ENCODE assay signal across 1 cellular context in genomic region chr18:13611058-13611615, GRCh38.
A peak's percentile ranks its signal among the peaks of the same experiment; 100 is the strongest.
TF ChIP-seq lines count a peak whose summit lies in the region.

No MANE protein-coding gene starts in this region.

TF ChIP-seq in GM12878, 131 proteins besides CTCF, POLR2A, EP300 and RAD21 (continued from another document and continues in another):
- TF ChIP-seq, protein P1, sequence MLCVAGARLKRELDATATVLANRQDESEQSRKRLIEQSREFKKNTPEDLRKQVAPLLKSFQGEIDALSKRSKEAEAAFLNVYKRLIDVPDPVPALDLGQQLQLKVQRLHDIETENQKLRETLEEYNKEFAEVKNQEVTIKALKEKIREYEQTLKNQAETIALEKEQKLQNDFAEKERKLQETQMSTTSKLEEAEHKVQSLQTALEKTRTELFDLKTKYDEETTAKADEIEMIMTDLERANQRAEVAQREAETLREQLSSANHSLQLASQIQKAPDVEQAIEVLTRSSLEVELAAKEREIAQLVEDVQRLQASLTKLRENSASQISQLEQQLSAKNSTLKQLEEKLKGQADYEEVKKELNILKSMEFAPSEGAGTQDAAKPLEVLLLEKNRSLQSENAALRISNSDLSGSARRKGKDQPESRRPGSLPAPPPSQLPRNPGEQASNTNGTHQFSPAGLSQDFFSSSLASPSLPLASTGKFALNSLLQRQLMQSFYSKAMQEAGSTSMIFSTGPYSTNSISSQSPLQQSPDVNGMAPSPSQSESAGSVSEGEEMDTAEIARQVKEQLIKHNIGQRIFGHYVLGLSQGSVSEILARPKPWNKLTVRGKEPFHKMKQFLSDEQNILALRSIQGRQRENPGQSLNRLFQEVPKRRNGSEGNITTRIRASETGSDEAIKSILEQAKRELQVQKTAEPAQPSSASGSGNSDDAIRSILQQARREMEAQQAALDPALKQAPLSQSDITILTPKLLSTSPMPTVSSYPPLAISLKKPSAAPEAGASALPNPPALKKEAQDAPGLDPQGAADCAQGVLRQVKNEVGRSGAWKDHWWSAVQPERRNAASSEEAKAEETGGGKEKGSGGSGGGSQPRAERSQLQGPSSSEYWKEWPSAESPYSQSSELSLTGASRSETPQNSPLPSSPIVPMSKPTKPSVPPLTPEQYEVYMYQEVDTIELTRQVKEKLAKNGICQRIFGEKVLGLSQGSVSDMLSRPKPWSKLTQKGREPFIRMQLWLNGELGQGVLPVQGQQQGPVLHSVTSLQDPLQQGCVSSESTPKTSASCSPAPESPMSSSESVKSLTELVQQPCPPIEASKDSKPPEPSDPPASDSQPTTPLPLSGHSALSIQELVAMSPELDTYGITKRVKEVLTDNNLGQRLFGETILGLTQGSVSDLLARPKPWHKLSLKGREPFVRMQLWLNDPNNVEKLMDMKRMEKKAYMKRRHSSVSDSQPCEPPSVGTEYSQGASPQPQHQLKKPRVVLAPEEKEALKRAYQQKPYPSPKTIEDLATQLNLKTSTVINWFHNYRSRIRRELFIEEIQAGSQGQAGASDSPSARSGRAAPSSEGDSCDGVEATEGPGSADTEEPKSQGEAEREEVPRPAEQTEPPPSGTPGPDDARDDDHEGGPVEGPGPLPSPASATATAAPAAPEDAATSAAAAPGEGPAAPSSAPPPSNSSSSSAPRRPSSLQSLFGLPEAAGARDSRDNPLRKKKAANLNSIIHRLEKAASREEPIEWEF (IDR thresholded peaks at IDR 0.05; ENCODE audit: insufficient replicate concordance, low read depth, low read length): peak; percentile 62
- TF ChIP-seq USF2 (IDR thresholded peaks at IDR 0.05; ENCODE audit: borderline replicate concordance, low read depth, low read length) (no peak; the same call in 1 of the 2 replicates), HCFC1 (IDR thresholded peaks at IDR 0.05; ENCODE audit: low read length) (no peak), WRNIP1 (IDR thresholded peaks at IDR 0.05; ENCODE audit: borderline replicate concordance, low read depth, low read length) (no peak), JUND (IDR thresholded peaks at IDR 0.05; ENCODE audit: low read depth, low read length) (peak; percentile 66), MYB (IDR thresholded peaks at IDR 0.05; ENCODE audit: borderline replicate concordance, low read depth, low read length) (peak; percentile 68), PAX8 (IDR thresholded peaks at IDR 0.05) (0 out of 2 replicates have a peak, but pooled peaks have one; percentile 43), ATF3 (IDR thresholded peaks at IDR 0.05; ENCODE audit: borderline replicate concordance, extremely low read depth, low read depth, low read length) (no peak), NFXL1 (IDR thresholded peaks at IDR 0.05; ENCODE audit: borderline replicate concordance) (no peak), KAT2A (conservative IDR thresholded peaks at IDR 0.05; ENCODE audit: control insufficient read depth, low read depth, low read length) (no peak), FOXM1 (IDR thresholded peaks at IDR 0.05; ENCODE audit: low read depth, low read length) (no peak), TCF7 (IDR thresholded peaks at IDR 0.05; ENCODE audit: borderline replicate concordance) (no peak), BCL11A (IDR thresholded peaks at IDR 0.05; ENCODE audit: low read depth, low read length) (peak; percentile 63), SPI1 (IDR thresholded peaks at IDR 0.05; ENCODE audit: borderline replicate concordance, insufficient read depth, low read depth, low read length) (no peak), CBFB (IDR thresholded peaks at IDR 0.05; ENCODE audit: low read depth) (no peak), NFIC (IDR thresholded peaks at IDR 0.05; ENCODE audit: low read depth, low read length) (no peak), SKIL (IDR thresholded peaks at IDR 0.05; ENCODE audit: low read depth, poor library complexity, severe bottlenecking) (peak; percentile 94), CHD1 (IDR thresholded peaks at IDR 0.05; ENCODE audit: low read depth, low read length) (no peak), YBX1 (IDR thresholded peaks at IDR 0.05) (no peak), NFYA (IDR thresholded peaks at IDR 0.05; ENCODE audit: borderline replicate concordance, low read depth, low read length) (no peak), ZBED1 (IDR thresholded peaks at IDR 0.05; ENCODE audit: borderline replicate concordance) (peak; percentile 62; the same call in 1 of the 2 replicates), POU2F2 (IDR thresholded peaks at IDR 0.05; ENCODE audit: borderline replicate concordance, low read depth, low read length) (peak; percentile 58; the same call in 1 of the 3 replicates), YY1 (IDR thresholded peaks at IDR 0.05; ENCODE audit: low read depth, low read length) (no peak), POLR2AphosphoS5 (IDR thresholded peaks at IDR 0.05; ENCODE audit: low read length) (peak; percentile 13; the same call in 1 of the 2 replicates), MEF2B (IDR thresholded peaks at IDR 0.05; ENCODE audit: partially characterized antibody, poor library complexity, severe bottlenecking) (peak; percentile 94), CREB1 (IDR thresholded peaks at IDR 0.05; ENCODE audit: low read depth) (no peak), E2F8 (IDR thresholded peaks at IDR 0.05; ENCODE audit: low read depth, partially characterized antibody) (peak; percentile 78), CBX5 (IDR thresholded peaks at IDR 0.05; ENCODE audit: low read depth) (no peak), TCF12 (IDR thresholded peaks at IDR 0.05; ENCODE audit: low read depth, low read length) (peak; percentile 92), ZBTB40 (IDR thresholded peaks at IDR 0.05; ENCODE audit: borderline replicate concordance) (no peak; the same call in 1 of the 2 replicates), BRCA1 (IDR thresholded peaks at IDR 0.05; ENCODE audit: low read depth, low read length) (no peak), NR2C2 (IDR thresholded peaks at IDR 0.05; ENCODE audit: borderline replicate concordance, control insufficient read depth, insufficient read length, low read depth) (no peak), SMARCA5 (IDR thresholded peaks at IDR 0.05) (no peak)
- TF ChIP-seq, protein P2, sequence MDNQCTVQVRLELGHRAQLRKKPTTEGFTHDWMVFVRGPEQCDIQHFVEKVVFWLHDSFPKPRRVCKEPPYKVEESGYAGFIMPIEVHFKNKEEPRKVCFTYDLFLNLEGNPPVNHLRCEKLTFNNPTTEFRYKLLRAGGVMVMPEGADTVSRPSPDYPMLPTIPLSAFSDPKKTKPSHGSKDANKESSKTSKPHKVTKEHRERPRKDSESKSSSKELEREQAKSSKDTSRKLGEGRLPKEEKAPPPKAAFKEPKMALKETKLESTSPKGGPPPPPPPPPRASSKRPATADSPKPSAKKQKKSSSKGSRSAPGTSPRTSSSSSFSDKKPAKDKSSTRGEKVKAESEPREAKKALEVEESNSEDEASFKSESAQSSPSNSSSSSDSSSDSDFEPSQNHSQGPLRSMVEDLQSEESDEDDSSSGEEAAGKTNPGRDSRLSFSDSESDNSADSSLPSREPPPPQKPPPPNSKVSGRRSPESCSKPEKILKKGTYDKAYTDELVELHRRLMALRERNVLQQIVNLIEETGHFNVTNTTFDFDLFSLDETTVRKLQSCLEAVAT (IDR thresholded peaks at IDR 0.05): no peak
- TF ChIP-seq, protein P3, sequence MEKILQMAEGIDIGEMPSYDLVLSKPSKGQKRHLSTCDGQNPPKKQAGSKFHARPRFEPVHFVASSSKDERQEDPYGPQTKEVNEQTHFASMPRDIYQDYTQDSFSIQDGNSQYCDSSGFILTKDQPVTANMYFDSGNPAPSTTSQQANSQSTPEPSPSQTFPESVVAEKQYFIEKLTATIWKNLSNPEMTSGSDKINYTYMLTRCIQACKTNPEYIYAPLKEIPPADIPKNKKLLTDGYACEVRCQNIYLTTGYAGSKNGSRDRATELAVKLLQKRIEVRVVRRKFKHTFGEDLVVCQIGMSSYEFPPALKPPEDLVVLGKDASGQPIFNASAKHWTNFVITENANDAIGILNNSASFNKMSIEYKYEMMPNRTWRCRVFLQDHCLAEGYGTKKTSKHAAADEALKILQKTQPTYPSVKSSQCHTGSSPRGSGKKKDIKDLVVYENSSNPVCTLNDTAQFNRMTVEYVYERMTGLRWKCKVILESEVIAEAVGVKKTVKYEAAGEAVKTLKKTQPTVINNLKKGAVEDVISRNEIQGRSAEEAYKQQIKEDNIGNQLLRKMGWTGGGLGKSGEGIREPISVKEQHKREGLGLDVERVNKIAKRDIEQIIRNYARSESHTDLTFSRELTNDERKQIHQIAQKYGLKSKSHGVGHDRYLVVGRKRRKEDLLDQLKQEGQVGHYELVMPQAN (conservative IDR thresholded peaks at IDR 0.05): no peak; the same call in 1 of the 2 replicates
